In the genomic region with DNA sequence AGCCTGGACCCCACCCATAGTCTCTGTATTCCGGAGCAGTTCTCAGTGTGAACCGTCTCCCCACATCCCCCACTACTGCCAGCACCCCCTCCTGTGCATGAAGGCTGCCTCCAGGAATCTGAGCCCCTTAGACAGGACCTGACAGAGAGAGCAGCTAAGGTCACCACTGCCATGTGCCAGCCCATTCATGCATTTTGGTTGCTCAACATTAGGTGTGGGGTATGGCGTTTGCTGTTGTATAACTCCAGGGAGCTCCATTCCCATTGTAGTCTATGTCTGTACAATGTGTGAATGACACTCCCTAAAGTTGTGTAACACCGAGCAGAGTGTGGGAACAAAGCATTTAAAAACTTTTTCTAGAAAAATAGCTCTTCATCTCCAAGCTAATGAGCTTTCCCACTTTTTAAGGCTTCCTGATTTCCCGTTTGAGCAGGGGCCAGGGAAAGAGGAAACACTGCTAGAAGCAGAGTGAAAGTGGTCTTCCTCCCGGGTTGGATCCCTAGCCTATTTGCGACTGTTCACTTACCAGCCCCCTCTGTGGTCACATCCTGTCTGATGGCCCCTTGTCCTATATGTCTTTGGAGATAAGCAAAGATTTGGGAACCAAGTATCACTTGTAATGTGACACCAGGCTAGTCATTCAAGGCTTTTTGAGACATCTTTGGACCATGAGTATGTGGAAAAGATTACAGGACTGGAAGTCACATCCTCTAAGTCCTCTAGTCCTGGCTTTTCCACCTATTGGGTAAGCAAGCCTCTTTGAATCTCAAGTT, we compare ENCODE assay signal across 10 cellular contexts. TPM values are rescaled to one million over a fixed set of nuclear protein-coding genes. Genes with fewer than 3 reads are reported as not detected.
A peak's percentile ranks its signal among the peaks of the same experiment; 100 is the strongest.
DNase-seq lines count a peak whose midpoint lies in the region; ATAC-seq and TF ChIP-seq lines count a peak whose summit lies in the region.
"Had no signal": no experiment of that assay in that cellular context is flagged by ENCODE, and none has a peak within 500 bp of the region (broad histone marks: within the 10 kb centered on the region; RNA-seq: fewer than 3 reads in every experiment).

No MANE protein-coding gene starts in this region.

- H3K27ac ChIP-seq in GM23248 (peak overlapping the region; percentile 96), adrenal gland (peak overlapping the region in 4 of 5 donors; percentile 66 to 95 (median 82)), heart right ventricle (peak overlapping the region; percentile 84 to 99 (median 95)), gastrocnemius medialis (peak overlapping the region in 1 of 4 donors; percentile 93)

- 44 to 48% methylated on average over 7 of the region's 7 CpGs for WGBS in GM23248 (ENCODE audit: low coverage in 1 of 2, low lambda C conversion rate in 2 of 2, missing lambda C conversion rate in 2 of 2), 2 experiments
- WGBS in adrenal gland, 4 donors = 57 to 66% (median 62%) methylated on average over 6 to 7 of the region's 7 CpGs
- WGBS in heart right ventricle, 2 donors = 37 to 39% methylated on average over 7 of the region's 7 CpGs

- H3K4me2 ChIP-seq in GM23248 (ENCODE audit: unreplicated experiment) = peak overlapping the region; percentile 12

- H3F3A ChIP-seq in GM23248 (ENCODE audit: insufficient read depth) = peaks cover 53% of the 10 kb centered on the region

- no peaks in the 10 kb centered on the region for H3K9me3 ChIP-seq in GM23248 (ENCODE audit: low read depth)
- no peaks in the 10 kb centered on the region for H3K9me3 ChIP-seq in adrenal gland (replicated peaks in 1 of 3)
- no peaks in the 10 kb centered on the region for H3K9me3 ChIP-seq in heart right ventricle
- H3K9me3 ChIP-seq in gastrocnemius medialis = no peaks in the 10 kb centered on the region

- TF ChIP-seq CTCF in adrenal gland (IDR thresholded peaks at IDR 0.05) = no peak
- no peak for TF ChIP-seq CTCF in heart right ventricle (IDR thresholded peaks at IDR 0.05)
- no peak for TF ChIP-seq CTCF in gastrocnemius medialis (IDR thresholded peaks at IDR 0.05 in 4 of 5, conservative IDR thresholded peaks at IDR 0.05 in 1 of 5)

- in situ Hi-C loops in GM23248 (cut with MboI) = no loop called here
- in situ Hi-C loops in gastrocnemius medialis (cut with MboI; ENCODE audit: low sequenced_read_pairs in 4 of 4) = no loop called here

- H2AFZ ChIP-seq in GM23248 = no peak overlapping the region

- DNase-seq in GM23248 (peak; percentile 87), adrenal gland (peak in 4 of 7 donors; percentile 27 to 65 (median 49)), heart right ventricle (no peak), gastrocnemius medialis (peak; percentile 60 to 90), epidermal melanocyte (ENCODE audit: insufficient read length, low spot score) (no peak), NCI-H2196 treated with DMSO at 0.1 percent for 48 hours (lab: John Stamatoyannopoulos, UW; ENCODE audit: unreplicated experiment) (no peak)
- DNase-seq in activated T-cell treated with anti-CD3 and anti-CD28 coated beads, Interleukin-2, amount 50 U/mL, for 1 hour = no peak
- DNase-seq: activated CD4-positive, alpha-beta T cell treated with anti-CD3 and anti-CD28 coated beads, Interleukin-2, amount 10 ng/mL, durations not matched to agents 7 days and 5 days; DMS79 had no signal

- H3K27me3 ChIP-seq in GM23248 (replicated peaks; ENCODE audit: insufficient read depth) = no peaks in the 10 kb centered on the region
- H3K27me3 ChIP-seq in adrenal gland = no peaks in the 10 kb centered on the region
- H3K27me3 ChIP-seq in heart right ventricle = no peaks in the 10 kb centered on the region
- H3K27me3 ChIP-seq in gastrocnemius medialis = no peaks in the 10 kb centered on the region

- no peaks in the 10 kb centered on the region for H3K9me2 ChIP-seq in GM23248 (ENCODE audit: insufficient read depth)

- ATAC-seq in heart right ventricle = peak in 1 of 8 donors; percentile 18
- ATAC-seq in gastrocnemius medialis = peak; percentile 11 to 25
- ATAC-seq in HG02798 (IDR thresholded peaks at IDR 0.05; ENCODE audit: poor library complexity, unreplicated experiment) = no peak

- TF ChIP-seq POLR2A in adrenal gland (IDR thresholded peaks at IDR 0.05) (no peak), gastrocnemius medialis (IDR thresholded peaks at IDR 0.05) (no peak)

- H3K79me2 ChIP-seq in GM23248 (ENCODE audit: insufficient read depth) = peaks cover 13% of the 10 kb centered on the region; the same call in 1 of the 2 replicates

- H3K36me3 ChIP-seq in GM23248 (ENCODE audit: low read depth) (no peaks in the 10 kb centered on the region), adrenal gland (replicated peaks in 1 of 2) (peaks cover 0 to 16% of the 10 kb centered on the region in 2 donors), heart right ventricle (peaks cover 0 to 41% (median 20%) of the 10 kb centered on the region in 9 donors), gastrocnemius medialis (peaks cover 2 to 22% of the 10 kb centered on the region in 2 donors)

- intact Hi-C loops in adrenal gland (cut with DNase I) = loop anchor here in 1 of 2 donors (10.0 kb wide), 1 partner anchor 69 kb away; no protein-coding TSS in a partner anchor
- intact Hi-C loops in heart right ventricle (cut with DNase I) = loop anchor here in 3 of 10 donors (10.0 kb wide), 3 partner anchors 59 to 109 kb away; a partner anchor contains a TSS
- intact Hi-C loops in gastrocnemius medialis (cut with DNase I; ENCODE audit: low total_unique reads) = loop anchor here (10.0 kb wide), 3 partner anchors 659 to 951 kb away; a partner anchor contains a TSS

- no peaks in the 10 kb centered on the region for H4K20me1 ChIP-seq in GM23248 (ENCODE audit: insufficient read depth)

- peak overlapping the region; percentile 78 for H3K9ac ChIP-seq in GM23248

- peaks cover 62% of the 10 kb centered on the region for H3K4me1 ChIP-seq in GM23248 (ENCODE audit: insufficient read depth)
- H3K4me1 ChIP-seq in adrenal gland (replicated peaks in 1 of 2) = peaks cover 35 to 53% of the 10 kb centered on the region in 2 donors
- peaks cover 26 to 79% (median 55%) of the 10 kb centered on the region in 9 donors for H3K4me1 ChIP-seq in heart right ventricle
- H3K4me1 ChIP-seq in gastrocnemius medialis = peaks cover 47 to 60% of the 10 kb centered on the region in 2 donors

- no peak overlapping the region for H3K4me3 ChIP-seq in GM23248
- H3K4me3 ChIP-seq in adrenal gland = no peak overlapping the region
- peak overlapping the region in 7 of 10 donors; percentile 4 to 43 (median 37) for H3K4me3 ChIP-seq in heart right ventricle
- H3K4me3 ChIP-seq in gastrocnemius medialis = peak overlapping the region; percentile 58 to 73 (median 67)

RNA-seq across cellular contexts. Expression of a gene that starts 5.9 kb away (rescaled TPM):
- 13.4 and 24.2 TPM in 2 replicates for total RNA-seq in GM23248 (2014; rRNA removed; shearing (Covaris generic))
- polyA plus RNA-seq in GM23248 (2016; fragmentation: Nextera tagmentation; extraction: Ambion mirVana) = 10.7 and 10.9 TPM in 2 replicates
- total RNA-seq in adrenal gland = 10 to 100 TPM in 7 of 8 donors, 1 to 10 TPM in 1; 9.0 to 22.4 (median 14.1) TPM
- polyA plus RNA-seq in adrenal gland = 10 to 100 TPM; 13.4 to 19.8 (median 16.6) TPM
- 100 to 1,000 TPM in 3 of 10 donors, 10 to 100 TPM in 7; 49.0 to 206 (median 85.1) TPM for total RNA-seq in heart right ventricle
- 100 to 1,000 TPM in 1 of 2 donors, 10 to 100 TPM in 1; 44.0 to 107 TPM for polyA plus RNA-seq in heart right ventricle
- total RNA-seq in gastrocnemius medialis = 100 to 1,000 TPM in 3 of 4 donors, 10 to 100 TPM in 1; 75.3 to 187 (median 128) TPM

RNA-seq across cellular contexts. Expression of a gene that starts 37.4 kb away (rescaled TPM):
- 0.25 TPM in 1 of 2 replicates, not detected in the other for total RNA-seq in GM23248 (2014; rRNA removed; shearing (Covaris generic))
- polyA plus RNA-seq in GM23248 (2016; fragmentation: Nextera tagmentation; extraction: Ambion mirVana) (0.34 TPM in 1 of 2 replicates, not detected in the other), adrenal gland (under 1 TPM; 0.13 to 0.16 (median 0.16) TPM), heart right ventricle (under 1 TPM; 0.07 to 0.09 TPM)
- total RNA-seq in adrenal gland (1 to 10 TPM in 1 of 8 donors, under 1 TPM in 6, not detected in 1; 0.09 to 1.7 (median 0.18) TPM), heart right ventricle (1 to 10 TPM in 1 of 10 donors, under 1 TPM in 9; 0.11 to 2.2 (median 0.44) TPM), gastrocnemius medialis (under 1 TPM in 1 of 4 donors, not detected in 3; 0.04 TPM)
- total RNA-seq: activated CD4-positive, alpha-beta T cell treated with anti-CD3 and anti-CD28 coated beads, Interleukin-2, amount 10 ng/mL, durations not matched to agents 7 days and 5 days had no signal

Comparison
In these comparisons a context has a peak if more than half of its experiments do, and no peak if none do; other contexts are left out.
1. DNase-seq: peak in GM23248 (single experiment), adrenal gland (4 of 7) and gastrocnemius medialis (2 of 2); none in heart right ventricle (0 of 2), activated T-cell treated with anti-CD3 and anti-CD28 coated beads, Interleukin-2, amount 50 U/mL, for 1 hour (single experiment), epidermal melanocyte (single experiment) and NCI-H2196 treated with DMSO at 0.1 percent for 48 hours (single experiment).
2. H3K4me3 ChIP-seq: peak in heart right ventricle (7 of 10) and gastrocnemius medialis (4 of 4); none in GM23248 (single experiment) and adrenal gland (0 of 4).